Comparison of ENCODE assay signal across 1 cellular context in genomic region chr2:172551266-172551665, GRCh38.
TF ChIP-seq lines count a peak whose summit lies in the region.

No MANE protein-coding gene starts in this region.

TF ChIP-seq in H1, 55 proteins besides CTCF, POLR2A, EP300 and RAD21:
- TF ChIP-seq SP1 (IDR thresholded peaks at IDR 0.05; ENCODE audit: low read depth, low read length) (0 out of 2 replicates have a peak, but pooled peaks have one; percentile 15), EZH2 (IDR thresholded peaks at IDR 0.05; ENCODE audit: low read depth, low read length, severe bottlenecking) (no peak)
TF ChIP-seq in H1: peak in this region for 1.
